In genomic region chr5:168712280-168712924, GRCh38 we compare ENCODE assay signal across 10 cellular contexts.
DNase-seq lines count a peak whose midpoint lies in the region; ATAC-seq, FAIRE-seq and TF ChIP-seq lines count a peak whose summit lies in the region.
"Had no signal": no experiment of that assay in that cellular context is flagged by ENCODE, and none has a peak within 500 bp of the region (broad histone marks: within the 10 kb centered on the region; RNA-seq: fewer than 3 reads in every experiment).

No MANE protein-coding gene starts in this region.

- RAD21 ChIA-PET in GM12878 (lab: Charles Lee; ENCODE audit: unreplicated experiment), result no interaction called here

- BruUV-seq in GM12878 (replicated peaks; lab: Mats Ljungman, UMichigan), result no TSS peak

- no peak overlapping the region for H3K4me3 Mint-ChIP-seq in naive thymus-derived CD4-positive, alpha-beta T cell

- H3K27ac Mint-ChIP-seq in naive thymus-derived CD4-positive, alpha-beta T cell, result peak overlapping the region in 1 of 9 donors; percentile 46

- TF ChIP-seq RAD21 in GM12878 (IDR thresholded peaks at IDR 0.05; ENCODE audit: insufficient read depth, low read depth, low read length), result no peak

- H3K27ac ChIP-seq in ACC112 (ENCODE audit: low read depth, low read length) (peak overlapping the region; percentile 68), GM12878 (ENCODE audit: control insufficient read depth, insufficient read depth) (no peak overlapping the region)
- no peak overlapping the region for H3K27ac ChIP-seq in naive thymus-derived CD4-positive, alpha-beta T cell (ENCODE audit: low read depth, low read length)

- H3K4me3 ChIP-seq in ACC112 (ENCODE audit: low read depth, low read length) (peak overlapping the region; percentile 12; the same call in 1 of the 2 replicates), GM12878 (no peak overlapping the region)
- H3K4me3 ChIP-seq in naive thymus-derived CD4-positive, alpha-beta T cell (ENCODE audit: low read length), result no peak overlapping the region

- WGBS in GM12878 (ENCODE audit: insufficient coverage, insufficient replicate concordance, low lambda C conversion rate, missing lambda C conversion rate), result 23% methylated on average over 11 of the region's 11 CpGs

- H3K4me2 ChIP-seq in GM12878 (ENCODE audit: control insufficient read depth, insufficient read depth), result no peak overlapping the region

- no peak for TF ChIP-seq CTCF in GM12878 (IDR thresholded peaks at IDR 0.05 in 2 of 3, conservative IDR thresholded peaks at IDR 0.05 in 1 of 3; ENCODE audit: control insufficient read depth in 2 of 3, extremely low read depth in 1 of 3, insufficient read depth in 1 of 3, low read depth in 3 of 3, low read length in 3 of 3)

- no peak overlapping the region for H3K9ac ChIP-seq in GM12878 (ENCODE audit: control insufficient read depth, insufficient read depth, low read length)

- SMC1A ChIA-PET in GM12878 (lab: Charles Lee; ENCODE audit: uncharacterized antibody, unreplicated experiment), result no interaction called here

- POLR2A ChIA-PET in GM12878 (lab: Charles Lee), result no interaction called here
- POLR2A ChIA-PET in naive thymus-derived CD4-positive, alpha-beta T cell (lab: Charles Lee), result no interaction called here

- FAIRE-seq in GM12878 (lab: Jason Lieb, UNC), result no peak

- H3K79me2 ChIP-seq in ACC112 (ENCODE audit: control insufficient read depth, insufficient read depth, low read length, unreplicated experiment) (no peaks in the 10 kb centered on the region), GM12878 (ENCODE audit: control insufficient read depth, insufficient read depth, low read length) (no peaks in the 10 kb centered on the region)

- no peaks in the 10 kb centered on the region for H3K36me3 Mint-ChIP-seq in naive thymus-derived CD4-positive, alpha-beta T cell

- ATAC-seq in HG03095 (IDR thresholded peaks at IDR 0.05; ENCODE audit: unreplicated experiment), result peak; percentile 66
- ATAC-seq in GM12878, result peak; percentile 46
- ATAC-seq in left colon, result no peak
- no peak for ATAC-seq in naive thymus-derived CD4-positive, alpha-beta T cell

- no peaks in the 10 kb centered on the region for H3K9me3 ChIP-seq in GM12878 (replicated peaks; ENCODE audit: control insufficient read depth, insufficient read depth, low read length)
- H3K9me3 ChIP-seq in naive thymus-derived CD4-positive, alpha-beta T cell (ENCODE audit: control insufficient read depth in 2 of 3, low read length in 3 of 3), result no peaks in the 10 kb centered on the region
- H3K9me3 ChIP-seq: Caco-2 had no signal

- H4K20me1 ChIP-seq in GM12878 (ENCODE audit: control insufficient read depth, insufficient read depth), result no peaks in the 10 kb centered on the region

- CTCF ChIA-PET in GM12878 (lab: Yijun Ruan, JAX), result no interaction called here
- CTCF ChIA-PET in naive thymus-derived CD4-positive, alpha-beta T cell (lab: Charles Lee), result no interaction called here

- peaks cover 0 to 4% (median under 1%) of the 10 kb centered on the region in 5 donors for H3K27me3 Mint-ChIP-seq in naive thymus-derived CD4-positive, alpha-beta T cell

- H3K4me1 ChIP-seq in ACC112 (ENCODE audit: control insufficient read depth, insufficient read depth, low read length, unreplicated experiment), result peaks cover 25% of the 10 kb centered on the region
- no peaks in the 10 kb centered on the region for H3K4me1 ChIP-seq in GM12878 (ENCODE audit: control insufficient read depth, insufficient read depth, low read length)
- H3K4me1 ChIP-seq in naive thymus-derived CD4-positive, alpha-beta T cell (ENCODE audit: control insufficient read depth in 2 of 2, insufficient read depth in 2 of 2, low read length in 2 of 2), result no peaks in the 10 kb centered on the region
- H3K4me1 ChIP-seq: Caco-2 had no signal

- in situ Hi-C loops in GM12878 (cut with MboI), result no loop called here

- H3K36me3 ChIP-seq in ACC112 (ENCODE audit: insufficient read depth, low read length) (no peaks in the 10 kb centered on the region), GM12878 (ENCODE audit: control insufficient read depth in 2 of 2, insufficient read depth in 2 of 2, low read length in 1 of 2) (no peaks in the 10 kb centered on the region)
- no peaks in the 10 kb centered on the region for H3K36me3 ChIP-seq in naive thymus-derived CD4-positive, alpha-beta T cell (ENCODE audit: control insufficient read depth in 2 of 3, insufficient read depth in 3 of 3, low read length in 3 of 3)

- H3K27me3 ChIP-seq in ACC112 (ENCODE audit: insufficient read depth, low read length) (no peaks in the 10 kb centered on the region), GM12878 (replicated peaks in 1 of 2; ENCODE audit: control insufficient read depth in 2 of 2, insufficient read depth in 2 of 2, low read length in 1 of 2) (0 out of 4 replicates have a peak, but pooled peaks cover 0 to 4% of the 10 kb centered on the region in 2 experiments)
- H3K27me3 ChIP-seq in naive thymus-derived CD4-positive, alpha-beta T cell (ENCODE audit: control insufficient read depth in 2 of 2, insufficient read depth in 2 of 2, low read length in 2 of 2), result no peaks in the 10 kb centered on the region

- H3K9me3 Mint-ChIP-seq in naive thymus-derived CD4-positive, alpha-beta T cell, result no peaks in the 10 kb centered on the region

- intact Hi-C loops in GM12878 (cut with micrococcal nuclease; ENCODE audit: unreplicated experiment), result no loop called here
- intact Hi-C loops in left colon (cut with DNase I, micrococcal nuclease), result no loop called here
- intact Hi-C loops in naive thymus-derived CD4-positive, alpha-beta T cell (cut with micrococcal nuclease), result no loop called here

- no peak for TF ChIP-seq POLR2A in GM12878 (IDR thresholded peaks at IDR 0.05; ENCODE audit: low read depth, low read length)

- DNase-seq in GM12878 (ENCODE audit: low read depth, low spot score), result no peak
- DNase-seq in iris pigment epithelial cell (ENCODE audit: low read depth), result peak; percentile 97
- no peak for DNase-seq in left colon
- no peak for DNase-seq in T-helper 9 cell
- DNase-seq in putamen (ENCODE audit: low spot score), result no peak
- no peak for DNase-seq in naive thymus-derived CD4-positive, alpha-beta T cell
- DNase-seq: Caco-2, NCI-H1092 treated with DMSO at 0.1 percent for 48 hours had no signal

- H3K4me1 Mint-ChIP-seq in naive thymus-derived CD4-positive, alpha-beta T cell, result no peaks in the 10 kb centered on the region

- TF ChIP-seq EP300 in GM12878 (IDR thresholded peaks at IDR 0.05; ENCODE audit: borderline replicate concordance in 1 of 2, control insufficient read depth in 1 of 2, low read depth in 2 of 2, low read length in 2 of 2), result no peak

- H2AFZ ChIP-seq in ACC112 (ENCODE audit: low read length, unreplicated experiment) (peak overlapping the region; percentile 19), GM12878 (ENCODE audit: control insufficient read depth, low read depth, low read length) (no peak overlapping the region)

TF ChIP-seq in GM12878, 131 proteins besides CTCF, POLR2A, EP300 and RAD21 (continues in another document):
- no peak for TF ChIP-seq ZNF592 (IDR thresholded peaks at IDR 0.05)
- no peak for TF ChIP-seq ASH2L (IDR thresholded peaks at IDR 0.05; ENCODE audit: borderline replicate concordance, low read depth)
- no peak for TF ChIP-seq MEF2A (IDR thresholded peaks at IDR 0.05; ENCODE audit: insufficient read depth, low read depth, low read length)
- no peak for TF ChIP-seq ESRRA (IDR thresholded peaks at IDR 0.05; ENCODE audit: low read length)
- no peak for TF ChIP-seq CHD1 (IDR thresholded peaks at IDR 0.05; ENCODE audit: low read depth, low read length)
- TF ChIP-seq MXI1 (IDR thresholded peaks at IDR 0.05; ENCODE audit: low read depth, low read length), result no peak
- no peak for TF ChIP-seq CEBPB (IDR thresholded peaks at IDR 0.05; ENCODE audit: borderline replicate concordance in 1 of 2, low read depth in 2 of 2, low read length in 2 of 2)
- no peak for TF ChIP-seq ZNF622 (IDR thresholded peaks at IDR 0.05)
- no peak for TF ChIP-seq CHD4 (IDR thresholded peaks at IDR 0.05)
- TF ChIP-seq TCF12 (IDR thresholded peaks at IDR 0.05; ENCODE audit: low read depth, low read length), result no peak
- TF ChIP-seq ZNF24 (IDR thresholded peaks at IDR 0.05), result no peak

Comparison
In these comparisons a context has a peak if more than half of its experiments do, and no peak if none do; other contexts are left out.
1. ATAC-seq: peak in HG03095 (single experiment) and GM12878 (single experiment); none in left colon (single experiment) and naive thymus-derived CD4-positive, alpha-beta T cell (single experiment).